In genomic region chr20:44388466-44389023, GRCh38 we compare ENCODE assay signal across 1 cellular context.
A peak's percentile ranks its signal among the peaks of the same experiment; 100 is the strongest.
TF ChIP-seq lines count a peak whose summit lies in the region.

No MANE protein-coding gene starts in this region.

TF ChIP-seq in HepG2, 621 proteins besides CTCF, POLR2A, EP300 and RAD21 (continued from another document and continues in another):
- TF ChIP-seq, protein P1, sequence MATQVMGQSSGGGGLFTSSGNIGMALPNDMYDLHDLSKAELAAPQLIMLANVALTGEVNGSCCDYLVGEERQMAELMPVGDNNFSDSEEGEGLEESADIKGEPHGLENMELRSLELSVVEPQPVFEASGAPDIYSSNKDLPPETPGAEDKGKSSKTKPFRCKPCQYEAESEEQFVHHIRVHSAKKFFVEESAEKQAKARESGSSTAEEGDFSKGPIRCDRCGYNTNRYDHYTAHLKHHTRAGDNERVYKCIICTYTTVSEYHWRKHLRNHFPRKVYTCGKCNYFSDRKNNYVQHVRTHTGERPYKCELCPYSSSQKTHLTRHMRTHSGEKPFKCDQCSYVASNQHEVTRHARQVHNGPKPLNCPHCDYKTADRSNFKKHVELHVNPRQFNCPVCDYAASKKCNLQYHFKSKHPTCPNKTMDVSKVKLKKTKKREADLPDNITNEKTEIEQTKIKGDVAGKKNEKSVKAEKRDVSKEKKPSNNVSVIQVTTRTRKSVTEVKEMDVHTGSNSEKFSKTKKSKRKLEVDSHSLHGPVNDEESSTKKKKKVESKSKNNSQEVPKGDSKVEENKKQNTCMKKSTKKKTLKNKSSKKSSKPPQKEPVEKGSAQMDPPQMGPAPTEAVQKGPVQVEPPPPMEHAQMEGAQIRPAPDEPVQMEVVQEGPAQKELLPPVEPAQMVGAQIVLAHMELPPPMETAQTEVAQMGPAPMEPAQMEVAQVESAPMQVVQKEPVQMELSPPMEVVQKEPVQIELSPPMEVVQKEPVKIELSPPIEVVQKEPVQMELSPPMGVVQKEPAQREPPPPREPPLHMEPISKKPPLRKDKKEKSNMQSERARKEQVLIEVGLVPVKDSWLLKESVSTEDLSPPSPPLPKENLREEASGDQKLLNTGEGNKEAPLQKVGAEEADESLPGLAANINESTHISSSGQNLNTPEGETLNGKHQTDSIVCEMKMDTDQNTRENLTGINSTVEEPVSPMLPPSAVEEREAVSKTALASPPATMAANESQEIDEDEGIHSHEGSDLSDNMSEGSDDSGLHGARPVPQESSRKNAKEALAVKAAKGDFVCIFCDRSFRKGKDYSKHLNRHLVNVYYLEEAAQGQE (IDR thresholded peaks at IDR 0.05; ENCODE audit: borderline replicate concordance in 1 of 2, low read depth in 1 of 2, low read length in 2 of 2), result no peak
- TF ChIP-seq ZNF710 (CRISPR knock-in tag; IDR thresholded peaks at IDR 0.05; ENCODE audit: borderline replicate concordance), result no peak
- TF ChIP-seq ZNF564 (CRISPR knock-in tag; IDR thresholded peaks at IDR 0.05), result no peak
- TF ChIP-seq RBM22 (optimal IDR thresholded peaks at IDR 0.05; ENCODE audit: low read length), result peak; percentile 43
- TF ChIP-seq, protein P2, sequence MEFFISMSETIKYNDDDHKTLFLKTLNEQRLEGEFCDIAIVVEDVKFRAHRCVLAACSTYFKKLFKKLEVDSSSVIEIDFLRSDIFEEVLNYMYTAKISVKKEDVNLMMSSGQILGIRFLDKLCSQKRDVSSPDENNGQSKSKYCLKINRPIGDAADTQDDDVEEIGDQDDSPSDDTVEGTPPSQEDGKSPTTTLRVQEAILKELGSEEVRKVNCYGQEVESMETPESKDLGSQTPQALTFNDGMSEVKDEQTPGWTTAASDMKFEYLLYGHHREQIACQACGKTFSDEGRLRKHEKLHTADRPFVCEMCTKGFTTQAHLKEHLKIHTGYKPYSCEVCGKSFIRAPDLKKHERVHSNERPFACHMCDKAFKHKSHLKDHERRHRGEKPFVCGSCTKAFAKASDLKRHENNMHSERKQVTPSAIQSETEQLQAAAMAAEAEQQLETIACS (CRISPR knock-in tag; IDR thresholded peaks at IDR 0.05), result no peak
- no peak for TF ChIP-seq ZNF670 (CRISPR knock-in tag; IDR thresholded peaks at IDR 0.05; ENCODE audit: borderline replicate concordance)
- no peak for TF ChIP-seq ONECUT2 (CRISPR knock-in tag; IDR thresholded peaks at IDR 0.05)
- no peak for TF ChIP-seq NCOA1 (CRISPR knock-in tag; IDR thresholded peaks at IDR 0.05)
- TF ChIP-seq NFIB (CRISPR knock-in tag; IDR thresholded peaks at IDR 0.05; ENCODE audit: borderline replicate concordance), result no peak
- TF ChIP-seq PAX8 (CRISPR knock-in tag; IDR thresholded peaks at IDR 0.05; ENCODE audit: borderline replicate concordance), result no peak
- no peak for TF ChIP-seq NFE2L2 (IDR thresholded peaks at IDR 0.05; ENCODE audit: low read length)
- TF ChIP-seq SNAPC2 (CRISPR knock-in tag; IDR thresholded peaks at IDR 0.05), result no peak
- no peak for TF ChIP-seq SIX4 (CRISPR knock-in tag; IDR thresholded peaks at IDR 0.05)
- peak; percentile 15; the same call in 1 of the 2 replicates for TF ChIP-seq THAP11 (CRISPR knock-in tag; IDR thresholded peaks at IDR 0.05)
- no peak for TF ChIP-seq RNF2 (conservative IDR thresholded peaks at IDR 0.05; ENCODE audit: low read depth)
- TF ChIP-seq EED (CRISPR knock-in tag; IDR thresholded peaks at IDR 0.05), result no peak
- TF ChIP-seq ZNF407 (CRISPR knock-in tag; IDR thresholded peaks at IDR 0.05; ENCODE audit: not compliant biosample characterization), result no peak
- TF ChIP-seq POLR2AphosphoS5 (IDR thresholded peaks at IDR 0.05; ENCODE audit: low read depth, low read length), result no peak
- 0 out of 2 replicates have a peak, but pooled peaks have one; percentile 20 for TF ChIP-seq PATZ1 (CRISPR knock-in tag; IDR thresholded peaks at IDR 0.05)
- TF ChIP-seq AGO1 (IDR thresholded peaks at IDR 0.05; ENCODE audit: low read depth, low read length, poor library complexity, severe bottlenecking), result peak; percentile 66
- no peak for TF ChIP-seq CREB3 (CRISPR knock-in tag; IDR thresholded peaks at IDR 0.05)
- TF ChIP-seq GPN1 (CRISPR knock-in tag; IDR thresholded peaks at IDR 0.05; ENCODE audit: borderline replicate concordance), result no peak
- TF ChIP-seq ZNF616 (CRISPR knock-in tag; IDR thresholded peaks at IDR 0.05; ENCODE audit: low read depth), result no peak
- no peak for TF ChIP-seq ZNF263 (CRISPR knock-in tag; IDR thresholded peaks at IDR 0.05)
- TF ChIP-seq MTA3 (CRISPR knock-in tag; IDR thresholded peaks at IDR 0.05), result no peak
- TF ChIP-seq HNRNPL (IDR thresholded peaks at IDR 0.05; ENCODE audit: low read depth, low read length), result peak; percentile 62; the same call in 1 of the 2 replicates
- no peak for TF ChIP-seq ATF4 (CRISPR knock-in tag; IDR thresholded peaks at IDR 0.05)
- TF ChIP-seq, protein P3, sequence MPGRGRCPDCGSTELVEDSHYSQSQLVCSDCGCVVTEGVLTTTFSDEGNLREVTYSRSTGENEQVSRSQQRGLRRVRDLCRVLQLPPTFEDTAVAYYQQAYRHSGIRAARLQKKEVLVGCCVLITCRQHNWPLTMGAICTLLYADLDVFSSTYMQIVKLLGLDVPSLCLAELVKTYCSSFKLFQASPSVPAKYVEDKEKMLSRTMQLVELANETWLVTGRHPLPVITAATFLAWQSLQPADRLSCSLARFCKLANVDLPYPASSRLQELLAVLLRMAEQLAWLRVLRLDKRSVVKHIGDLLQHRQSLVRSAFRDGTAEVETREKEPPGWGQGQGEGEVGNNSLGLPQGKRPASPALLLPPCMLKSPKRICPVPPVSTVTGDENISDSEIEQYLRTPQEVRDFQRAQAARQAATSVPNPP (CRISPR knock-in tag; IDR thresholded peaks at IDR 0.05), result no peak
- no peak for TF ChIP-seq ZNF773 (CRISPR knock-in tag; IDR thresholded peaks at IDR 0.05; ENCODE audit: borderline replicate concordance)
- no peak for TF ChIP-seq CHD4 (IDR thresholded peaks at IDR 0.05; ENCODE audit: borderline replicate concordance, low read length)
- TF ChIP-seq U2AF2 (IDR thresholded peaks at IDR 0.05; ENCODE audit: low read depth, low read length), result no peak
- TF ChIP-seq CBX5 (CRISPR knock-in tag; IDR thresholded peaks at IDR 0.05; ENCODE audit: borderline replicate concordance), result 0 out of 2 replicates have a peak, but pooled peaks have one; percentile 27
- TF ChIP-seq ATF2 (CRISPR knock-in tag; IDR thresholded peaks at IDR 0.05), result 0 out of 2 replicates have a peak, but pooled peaks have one; percentile 33
- TF ChIP-seq CAMTA2 (CRISPR knock-in tag; IDR thresholded peaks at IDR 0.05; ENCODE audit: borderline replicate concordance), result no peak
- no peak for TF ChIP-seq SIN3B (IDR thresholded peaks at IDR 0.05; ENCODE audit: low read length)
